Comparison of ENCODE assay signal across 18 cellular contexts in genomic region chr20:15139522-15139921, GRCh38.
DNase-seq lines count a peak whose midpoint lies in the region; ATAC-seq, FAIRE-seq and TF ChIP-seq lines count a peak whose summit lies in the region.
"Had no signal": no experiment of that assay in that cellular context is flagged by ENCODE, and none has a peak within 500 bp of the region (broad histone marks: within the 10 kb centered on the region; RNA-seq: fewer than 3 reads in every experiment).

No MANE protein-coding gene starts in this region.

- no peaks in the 10 kb centered on the region for H3K79me2 ChIP-seq in keratinocyte (ENCODE audit: control insufficient read depth, insufficient read depth, low read length)

- H3K27me3 ChIP-seq in keratinocyte (ENCODE audit: control insufficient read depth, extremely low read depth, insufficient read depth, low read length), result no peaks in the 10 kb centered on the region
- no peaks in the 10 kb centered on the region for H3K27me3 ChIP-seq in stomach

- no peak overlapping the region for H2AFZ ChIP-seq in keratinocyte (ENCODE audit: control insufficient read depth, low read length)

- in situ Hi-C loops in KBM-7 (cut with MboI; ENCODE audit: low pct_unique_long_range_greater_than_20kb, low sequenced_read_pairs), result no loop called here

- dilution Hi-C loops in keratinocyte (cut with MboI; ENCODE audit: extremely low pct_ligation_motif_present, low sequenced_read_pairs), result no loop called here

- H3K4me3 ChIP-seq in keratinocyte (ENCODE audit: control insufficient read depth in 2 of 3, extremely low read depth in 1 of 3, insufficient read depth in 2 of 3, low read depth in 1 of 3, low read length in 3 of 3) (no peak overlapping the region), stomach (no peak overlapping the region)

- TF ChIP-seq CTCF in keratinocyte (optimal IDR thresholded peaks at IDR 0.05 in 1 of 3, IDR thresholded peaks at IDR 0.05 in 1 of 3, conservative IDR thresholded peaks at IDR 0.05 in 1 of 3; ENCODE audit: extremely low read depth in 1 of 3, insufficient read depth in 2 of 3, low read length in 3 of 3) (no peak), stomach (IDR thresholded peaks at IDR 0.05) (no peak)

- H3K36me3 ChIP-seq in keratinocyte (ENCODE audit: control insufficient read depth in 2 of 2, extremely low read depth in 1 of 2, insufficient read depth in 2 of 2, low read length in 2 of 2) (no peaks in the 10 kb centered on the region), stomach (no peaks in the 10 kb centered on the region)

- no peak overlapping the region for H3K9ac ChIP-seq in keratinocyte (ENCODE audit: control insufficient read depth, extremely low read depth, insufficient read depth, low read length)

- no peak overlapping the region for H3K4me2 ChIP-seq in keratinocyte (ENCODE audit: control insufficient read depth, extremely low read depth, insufficient read depth, low read depth, low read length)

- no peak for TF ChIP-seq EP300 in Ishikawa (IDR thresholded peaks at IDR 0.05; ENCODE audit: borderline replicate concordance)
- no peak for TF ChIP-seq EP300 in stomach (IDR thresholded peaks at IDR 0.05)

- H3K27ac ChIP-seq in keratinocyte (ENCODE audit: control insufficient read depth, insufficient read depth, low read length) (no peak overlapping the region), stomach (peak overlapping the region in 3 of 5 donors; percentile 56 to 61 (median 56))

- 82 to 91% (median 86%) methylated on average over 2 of the region's 2 CpGs for WGBS in stomach, 5 donors

- FAIRE-seq in keratinocyte (lab: Jason Lieb, UNC), result peak; percentile 17
- FAIRE-seq: HTR-8/SVneo had no signal

- no peak for ATAC-seq in HG03045 (IDR thresholded peaks at IDR 0.05; ENCODE audit: unreplicated experiment)
- ATAC-seq: SK-N-SH treated with all-trans-retinoic acid at 6 μM for 48 hours had no signal

- no peak for TF ChIP-seq RAD21 in Ishikawa (IDR thresholded peaks at IDR 0.05; ENCODE audit: low read depth)

- DNase-seq in NCI-H69 (lab: John Stamatoyannopoulos, UW) (peak; percentile 38), keratinocyte (ENCODE audit: low read depth, low spot score) (no peak), stomach (no peak), NCI-H1048 (lab: John Stamatoyannopoulos, UW) (no peak), KBM-7 (no peak)
- DNase-seq: DMS 273 treated with DMSO at 0.1 percent for 48 hours; GF-D8; HCEC 1CT; NCI-H2107; NCI-H345; NCI-H526 treated with DMSO at 0.1 percent for 48 hours; NK-92 treated with Interleukin-12 subunit alpha and Interleukin-12 subunit beta, amount 100 ng/mL, for 24 hours; SHP77; T-helper 1 cell had no signal

- no peaks in the 10 kb centered on the region for H4K20me1 ChIP-seq in keratinocyte (ENCODE audit: control insufficient read depth, extremely low read depth, insufficient read depth, low read length)

- H3K4me1 ChIP-seq in keratinocyte (ENCODE audit: control insufficient read depth, extremely low read depth, insufficient read depth, low read length) (no peaks in the 10 kb centered on the region), stomach (peaks cover 0 to 27% (median 15%) of the 10 kb centered on the region in 4 donors)

- no peaks in the 10 kb centered on the region for H3K9me3 ChIP-seq in keratinocyte (ENCODE audit: control insufficient read depth, low read depth, low read length)
- H3K9me3 ChIP-seq in stomach, result no peaks in the 10 kb centered on the region

- H3K9me1 ChIP-seq in keratinocyte (ENCODE audit: control insufficient read depth, extremely low read depth, insufficient read depth, low read length), result no peaks in the 10 kb centered on the region

- no peak for TF ChIP-seq POLR2A in stomach (IDR thresholded peaks at IDR 0.05)

- intact Hi-C loops in stomach (cut with DNase I; ENCODE audit: low total_unique reads), result no loop called here

TF ChIP-seq in Ishikawa, 13 proteins besides CTCF, POLR2A, EP300 and RAD21:
- TF ChIP-seq CEBPB (IDR thresholded peaks at IDR 0.05) (no peak), REST (IDR thresholded peaks at IDR 0.05; ENCODE audit: low read depth) (peak; percentile 46; the same call in 1 of the 2 replicates), USF1 (IDR thresholded peaks at IDR 0.05) (no peak)
TF ChIP-seq in Ishikawa: peak in this region for 1.
